ENCODE assay signal across 24 cellular contexts in the genomic region with DNA sequence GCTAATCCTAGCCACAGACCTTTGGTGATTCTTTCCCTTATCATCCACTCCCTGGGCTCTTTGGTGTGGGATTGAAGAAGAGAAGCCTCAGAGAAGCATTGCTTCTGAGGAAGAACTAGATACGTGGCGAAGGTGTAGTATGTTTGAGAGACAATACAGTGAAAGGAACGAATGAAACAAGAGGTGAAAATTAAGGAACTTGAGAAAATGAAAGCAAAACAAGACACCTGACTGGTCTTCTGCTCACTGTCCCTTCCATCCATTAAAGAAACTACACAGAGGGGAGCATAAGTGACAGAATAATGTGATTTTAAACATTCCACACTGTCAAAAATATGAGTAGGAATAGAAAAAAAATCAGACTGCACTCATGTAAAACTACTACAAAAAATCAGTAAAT.
"Had no signal": no experiment of that assay in that cellular context is flagged by ENCODE, and none has a peak within 500 bp of the region (broad histone marks: within the 10 kb centered on the region; RNA-seq: fewer than 3 reads in every experiment).

No MANE protein-coding gene starts in this region.

- H3K4me1 Mint-ChIP-seq: nephron progenitor cell had no signal

- H3K27ac Mint-ChIP-seq: nephron progenitor cell, progenitor cell of endocrine pancreas had no signal

- H3K27ac ChIP-seq: gastroesophageal sphincter, heart left ventricle, left lung, vagina, WERI-Rb-1 had no signal

- H3K4me1 ChIP-seq: gastroesophageal sphincter, heart left ventricle, left lung, vagina had no signal

- H3K9me3 ChIP-seq: gastroesophageal sphincter, vagina had no signal

- H3K4me3 Mint-ChIP-seq: nephron progenitor cell had no signal

- H3K4me3 ChIP-seq: gastroesophageal sphincter, heart left ventricle, left lung, vagina had no signal

- ATAC-seq: esophagus mucosa; gastroesophageal sphincter; heart left ventricle; left lung; stimulated activated naive CD8-positive, alpha-beta T cell treated with anti-CD3 and anti-CD28 coated beads, Interleukin-15, Interleukin-2, amounts not matched to agents 100 U/mL and 50 U/mL, for 24 hours had no signal

- DNase-seq: activated CD4-positive, alpha-beta T cell treated with anti-CD3 and anti-CD28 coated beads for 1 hour; activated CD8-positive, alpha-beta memory T cell treated with anti-CD3 and anti-CD28 coated beads for 24 hours; activated CD8-positive, alpha-beta memory T cell treated with anti-CD3 and anti-CD28 coated beads, Interleukin-2, amount 50 U/mL, for 48 hours; activated effector memory CD4-positive, alpha-beta T cell treated with anti-CD3 and anti-CD28 coated beads, Interleukin-2, amount 50 U/mL, for 16 hours; activated naive CD4-positive, alpha-beta T cell treated with anti-CD3 and anti-CD28 coated beads, Interleukin-2, amount 50 U/mL, for 16 hours; activated T-cell treated with anti-CD3 and anti-CD28 coated beads, Interleukin-2, amount 50 U/mL, for 48 hours; aorta; cerebellar nuclear complex; cortex of kidney; effector CD4-positive, alpha-beta T cell; heart left ventricle; left lung; midbrain; nephron progenitor cell; stimulated activated CD4-positive, alpha-beta T cell treated with anti-CD3 and anti-CD28 coated beads, Interleukin-12 subunit alpha, Interleukin-12 subunit beta, amount 100 ng/mL, for 4 hours; stimulated activated CD4-positive, alpha-beta T cell treated with anti-CD3 and anti-CD28 coated beads, Interleukin-1b, Interleukin-23, amount 100 ng/mL, for 48 hours; stimulated activated naive CD8-positive, alpha-beta T cell treated with anti-CD3 and anti-CD28 coated beads, Interleukin-15, Interleukin-2, amounts not matched to agents 100 U/mL and 50 U/mL, for 24 hours; substantia nigra; trophoblast cell; WERI-Rb-1 had no signal

- H3K27me3 ChIP-seq: gastroesophageal sphincter, heart left ventricle, left lung, vagina had no signal

- H3K36me3 ChIP-seq: gastroesophageal sphincter, heart left ventricle, left lung, vagina, WERI-Rb-1 had no signal

- H3K27me3 Mint-ChIP-seq: progenitor cell of endocrine pancreas had no signal
